In the genomic region with DNA sequence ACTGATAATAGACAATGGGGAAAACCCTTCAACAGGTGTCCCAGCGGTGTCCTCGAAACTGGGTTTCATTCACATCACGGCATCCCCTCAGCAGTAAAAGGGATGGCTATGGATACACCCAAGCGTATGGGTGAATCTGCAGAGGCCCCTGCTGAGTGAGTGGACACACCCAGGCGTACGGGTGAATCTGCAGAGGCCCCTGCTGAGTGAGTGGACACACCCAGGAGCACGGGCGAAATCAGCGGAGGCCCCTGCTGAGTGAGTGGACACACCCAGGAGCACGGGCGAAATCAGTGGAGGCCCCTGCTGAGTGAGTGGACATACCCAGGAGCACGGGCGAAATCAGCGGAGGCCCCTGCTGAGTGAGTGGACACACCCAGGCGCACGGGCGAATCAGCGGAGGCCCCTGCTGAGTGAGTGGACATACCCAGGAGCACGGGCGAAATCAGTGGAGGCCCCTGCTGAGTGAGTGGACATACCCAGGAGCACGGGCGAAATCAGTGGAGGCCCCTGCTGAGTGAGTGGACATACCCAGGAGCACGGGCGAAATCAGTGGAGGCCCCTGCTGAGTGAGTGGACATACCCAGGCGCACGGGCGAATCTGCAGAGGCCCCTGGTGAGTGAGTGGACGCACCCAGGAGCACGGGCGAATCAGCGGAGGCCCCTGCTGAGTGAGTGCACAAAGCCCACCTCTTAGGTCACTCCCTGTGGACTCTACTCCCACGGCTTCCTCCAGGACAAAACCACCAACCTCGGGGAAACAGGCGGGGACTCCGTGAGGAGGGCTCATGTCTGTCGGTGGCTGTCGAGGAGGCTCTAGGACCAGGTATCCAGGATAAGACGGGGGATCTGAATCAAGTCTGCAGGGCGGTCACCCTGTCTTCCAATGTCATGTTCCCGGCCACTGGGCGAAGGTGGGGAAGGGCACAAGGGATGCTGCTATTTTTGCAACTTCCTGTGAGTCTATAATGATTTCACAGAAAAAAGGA, we compare ENCODE assay signal across 8 cellular contexts.
A peak's percentile ranks its signal among the peaks of the same experiment; 100 is the strongest.
DNase-seq lines count a peak whose midpoint lies in the region; ATAC-seq and TF ChIP-seq lines count a peak whose summit lies in the region.
"Not testable (repeated sequence)": the region's sequence is repeated elsewhere in the genome, so short reads cannot be mapped to it uniquely, and the experiment has no call there.

No MANE protein-coding gene starts in this region.

- H4K91ac ChIP-seq in trophoblast cell (ENCODE audit: low read depth, low read length), result not testable (repeated sequence)

- H4K12ac ChIP-seq in trophoblast cell (ENCODE audit: low read depth, low read length), result not testable (repeated sequence)

- not testable (repeated sequence) for H3K36me3 Mint-ChIP-seq in CD4-positive, CD25-positive, alpha-beta regulatory T cell; T-helper 17 cell (ENCODE audit: low read depth)
- H3K36me3 Mint-ChIP-seq in HFFc6 (ENCODE audit: low read depth) (peaks cover 30% of the 10 kb centered on the region), endothelial cell (ENCODE audit: low read depth, unreplicated experiment) (peaks cover 16% of the 10 kb centered on the region), type B pancreatic cell (peaks cover 12% of the 10 kb centered on the region)
- peaks cover 18% of the 10 kb centered on the region for H3K36me3 Mint-ChIP-seq in activated naive CD8-positive, alpha-beta T cell treated with anti-CD3 and anti-CD28 coated beads, Interleukin-2, amount 50 U/mL, for 24 hours (ENCODE audit: low read depth)

- H3K4me1 Mint-ChIP-seq in CD4-positive, CD25-positive, alpha-beta regulatory T cell, result peaks cover 27 to 91% (median 60%) of the 10 kb centered on the region in 4 donors
- H3K4me1 Mint-ChIP-seq in HFFc6 (ENCODE audit: low read depth) (peaks cover 85% of the 10 kb centered on the region), T-helper 17 cell (peaks cover 58% of the 10 kb centered on the region), endothelial cell (ENCODE audit: unreplicated experiment) (peaks cover 74% of the 10 kb centered on the region), type B pancreatic cell (ENCODE audit: unreplicated experiment) (peaks cover 61% of the 10 kb centered on the region)
- peaks cover 90% of the 10 kb centered on the region for H3K4me1 Mint-ChIP-seq in activated naive CD8-positive, alpha-beta T cell treated with anti-CD3 and anti-CD28 coated beads, Interleukin-2, amount 50 U/mL, for 24 hours

- not testable (repeated sequence) for H2BK120ac ChIP-seq in trophoblast cell (ENCODE audit: insufficient read depth, low read length, poor library complexity)

- H3K14ac ChIP-seq in trophoblast cell (ENCODE audit: low read length), result not testable (repeated sequence)

- H3K4me3 ChIP-seq in CD4-positive, CD25-positive, alpha-beta regulatory T cell (ENCODE audit: low read depth, low read length); right lobe of liver; trophoblast cell (ENCODE audit: low read depth, low read length): not testable (repeated sequence)

- H3K9ac ChIP-seq in trophoblast cell (ENCODE audit: low read length), result not testable (repeated sequence)

- peak overlapping the region; percentile 86 for H3K27ac ChIP-seq in CD4-positive, CD25-positive, alpha-beta regulatory T cell (ENCODE audit: insufficient read depth, low read length, poor library complexity, severe bottlenecking)
- H3K27ac ChIP-seq in right lobe of liver; trophoblast cell (ENCODE audit: low read depth, low read length): not testable (repeated sequence)

- not testable (repeated sequence) for H3K27me3 ChIP-seq in CD4-positive, CD25-positive, alpha-beta regulatory T cell (ENCODE audit: control insufficient read depth, insufficient read depth, low read length); right lobe of liver; trophoblast cell (ENCODE audit: insufficient read depth, low read length)

- H2AFZ ChIP-seq in trophoblast cell (ENCODE audit: insufficient read depth, low read length, poor library complexity), result not testable (repeated sequence)

- peak overlapping the region; percentile 36 to 82 (median 81) for H3K27ac Mint-ChIP-seq in CD4-positive, CD25-positive, alpha-beta regulatory T cell
- peak overlapping the region; percentile 98 for H3K27ac Mint-ChIP-seq in HFFc6
- peak overlapping the region; percentile 80 for H3K27ac Mint-ChIP-seq in T-helper 17 cell
- peak overlapping the region; percentile 59 for H3K27ac Mint-ChIP-seq in activated naive CD8-positive, alpha-beta T cell treated with anti-CD3 and anti-CD28 coated beads, Interleukin-2, amount 50 U/mL, for 24 hours
- peak overlapping the region; percentile 72 for H3K27ac Mint-ChIP-seq in endothelial cell (ENCODE audit: unreplicated experiment)
- H3K27ac Mint-ChIP-seq in type B pancreatic cell, result peak overlapping the region; percentile 82

- 65% methylated on average over 5 of the region's 41 CpGs for WGBS in right lobe of liver (ENCODE audit: insufficient coverage, low coverage, low lambda C conversion rate, missing lambda C conversion rate)
- no CpG with 5 or more reads among the region's 41 CpGs for WGBS in trophoblast cell (ENCODE audit: extremely low coverage, insufficient coverage, insufficient read length)

- TF ChIP-seq POLR2A in right lobe of liver (IDR thresholded peaks at IDR 0.05), result not testable (repeated sequence)

- H3K36me3 ChIP-seq in CD4-positive, CD25-positive, alpha-beta regulatory T cell (ENCODE audit: control insufficient read depth, insufficient read depth, low read length); right lobe of liver: not testable (repeated sequence)
- H3K36me3 ChIP-seq in trophoblast cell (ENCODE audit: control insufficient read depth in 1 of 2, insufficient read depth in 2 of 2, low read length in 2 of 2), result peaks cover 6 to 11% of the 10 kb centered on the region in 2 experiments

- not testable (repeated sequence) for H3K18ac ChIP-seq in trophoblast cell (ENCODE audit: low read length)

- H2BK12ac ChIP-seq in trophoblast cell (ENCODE audit: low read length), result not testable (repeated sequence)

- H3K9me3 ChIP-seq in CD4-positive, CD25-positive, alpha-beta regulatory T cell (ENCODE audit: control insufficient read depth in 2 of 2, low read length in 2 of 2); T-helper 17 cell (ENCODE audit: control insufficient read depth, low read length, poor library complexity, severe bottlenecking); right lobe of liver; trophoblast cell (ENCODE audit: insufficient read depth, low read depth, low read length): not testable (repeated sequence)

- not testable (repeated sequence) for H3K23ac ChIP-seq in trophoblast cell (ENCODE audit: low read length)

- not testable (repeated sequence) for H3K27me3 Mint-ChIP-seq in CD4-positive, CD25-positive, alpha-beta regulatory T cell; T-helper 17 cell; activated naive CD8-positive, alpha-beta T cell treated with anti-CD3 and anti-CD28 coated beads, Interleukin-2, amount 50 U/mL, for 24 hours; type B pancreatic cell
- H3K27me3 Mint-ChIP-seq in HFFc6 (ENCODE audit: insufficient read depth) (peaks cover 14% of the 10 kb centered on the region), endothelial cell (ENCODE audit: unreplicated experiment) (peaks cover 27% of the 10 kb centered on the region)

- not testable (repeated sequence) for TF ChIP-seq CTCF in HFFc6 (IDR thresholded peaks at IDR 0.05); endothelial cell (IDR thresholded peaks at IDR 0.05; ENCODE audit: unreplicated experiment); right lobe of liver (IDR thresholded peaks at IDR 0.05); type B pancreatic cell (conservative IDR thresholded peaks at IDR 0.05)

- H3K9me3 Mint-ChIP-seq in CD4-positive, CD25-positive, alpha-beta regulatory T cell; HFFc6; activated naive CD8-positive, alpha-beta T cell treated with anti-CD3 and anti-CD28 coated beads, Interleukin-2, amount 50 U/mL, for 24 hours; endothelial cell (ENCODE audit: unreplicated experiment); type B pancreatic cell: not testable (repeated sequence)

- intact Hi-C loops in right lobe of liver (cut with DNase I), result not testable (repeated sequence)

- not testable (repeated sequence) for DNase-seq in CD4-positive, CD25-positive, alpha-beta regulatory T cell; HFFc6; T-helper 17 cell; activated naive CD8-positive, alpha-beta T cell treated with anti-CD3 and anti-CD28 coated beads, Interleukin-2, amount 50 U/mL, for 24 hours; endothelial cell (ENCODE audit: low spot score); trophoblast cell; type B pancreatic cell (ENCODE audit: extremely low spot score, unreplicated experiment)
- DNase-seq in right lobe of liver, result peak; percentile 19 to 45 (median 42)

- peak overlapping the region in 2 of 4 donors; percentile 58 to 71 for H3K4me3 Mint-ChIP-seq in CD4-positive, CD25-positive, alpha-beta regulatory T cell
- peak overlapping the region; percentile 24; the same call in 1 of the 2 replicates for H3K4me3 Mint-ChIP-seq in HFFc6
- H3K4me3 Mint-ChIP-seq in T-helper 17 cell, result peak overlapping the region; percentile 58
- not testable (repeated sequence) for H3K4me3 Mint-ChIP-seq in activated naive CD8-positive, alpha-beta T cell treated with anti-CD3 and anti-CD28 coated beads, Interleukin-2, amount 50 U/mL, for 24 hours; endothelial cell (ENCODE audit: unreplicated experiment); type B pancreatic cell

- not testable (repeated sequence) for H4K8ac ChIP-seq in trophoblast cell (ENCODE audit: low read depth, low read length)

- H3K79me2 ChIP-seq in trophoblast cell (ENCODE audit: control insufficient read depth, insufficient read depth, low read length, poor library complexity), result peaks cover 34% of the 10 kb centered on the region

- H2AK5ac ChIP-seq in trophoblast cell (ENCODE audit: low read length), result not testable (repeated sequence)

- not testable (repeated sequence) for H3K4me2 ChIP-seq in trophoblast cell (ENCODE audit: low read length)

- not testable (repeated sequence) for H3K79me1 ChIP-seq in trophoblast cell (ENCODE audit: low read length)

- H2BK5ac ChIP-seq in trophoblast cell (ENCODE audit: low read depth, low read length, poor library complexity), result not testable (repeated sequence)

- not testable (repeated sequence) for ATAC-seq in CD4-positive, CD25-positive, alpha-beta regulatory T cell (ENCODE audit: low read depth in 2 of 2); T-helper 17 cell; activated naive CD8-positive, alpha-beta T cell treated with anti-CD3 and anti-CD28 coated beads, Interleukin-2, amount 50 U/mL, for 24 hours; right lobe of liver

- H3K4ac ChIP-seq in trophoblast cell (ENCODE audit: low read depth, low read length), result peak overlapping the region; percentile 13

- peaks cover 87% of the 10 kb centered on the region for H3K4me1 ChIP-seq in CD4-positive, CD25-positive, alpha-beta regulatory T cell (ENCODE audit: control insufficient read depth, insufficient read depth, low read length, poor library complexity, severe bottlenecking)
- H3K4me1 ChIP-seq in right lobe of liver, result peaks cover 0 to 16% (median 2%) of the 10 kb centered on the region in 4 donors
- peaks cover 18 to 27% of the 10 kb centered on the region in 2 experiments for H3K4me1 ChIP-seq in trophoblast cell (ENCODE audit: control insufficient read depth in 1 of 2, insufficient read depth in 2 of 2, low read length in 2 of 2)
